In genomic region chr7:75925717-75926435, GRCh38 we compare ENCODE assay signal across 2 cellular contexts.
TF ChIP-seq lines count a peak whose summit lies in the region.

No MANE protein-coding gene starts in this region.

TF ChIP-seq in H1, 55 proteins besides CTCF, POLR2A, EP300 and RAD21:
- no peak for TF ChIP-seq JUN (IDR thresholded peaks at IDR 0.05; ENCODE audit: low read depth, low read length)
- no peak for TF ChIP-seq EZH2 (IDR thresholded peaks at IDR 0.05; ENCODE audit: low read depth, low read length, severe bottlenecking)
- no peak for TF ChIP-seq CBX5 (IDR thresholded peaks at IDR 0.05; ENCODE audit: low read depth, low read length)

TF ChIP-seq in HepG2, 621 proteins besides CTCF, POLR2A, EP300 and RAD21:
- TF ChIP-seq RBFOX2 (IDR thresholded peaks at IDR 0.05; ENCODE audit: low read depth, low read length) (0 out of 2 replicates have a peak, but pooled peaks have one; percentile 23), ZNF121 (CRISPR knock-in tag; IDR thresholded peaks at IDR 0.05) (peak; percentile 92), ZNF564 (CRISPR knock-in tag; IDR thresholded peaks at IDR 0.05) (no peak), AKAP8 (CRISPR knock-in tag; IDR thresholded peaks at IDR 0.05) (no peak)
TF ChIP-seq in HepG2: peak in this region for 2.
